Comparison of ENCODE assay signal across 8 cellular contexts in the genomic region with DNA sequence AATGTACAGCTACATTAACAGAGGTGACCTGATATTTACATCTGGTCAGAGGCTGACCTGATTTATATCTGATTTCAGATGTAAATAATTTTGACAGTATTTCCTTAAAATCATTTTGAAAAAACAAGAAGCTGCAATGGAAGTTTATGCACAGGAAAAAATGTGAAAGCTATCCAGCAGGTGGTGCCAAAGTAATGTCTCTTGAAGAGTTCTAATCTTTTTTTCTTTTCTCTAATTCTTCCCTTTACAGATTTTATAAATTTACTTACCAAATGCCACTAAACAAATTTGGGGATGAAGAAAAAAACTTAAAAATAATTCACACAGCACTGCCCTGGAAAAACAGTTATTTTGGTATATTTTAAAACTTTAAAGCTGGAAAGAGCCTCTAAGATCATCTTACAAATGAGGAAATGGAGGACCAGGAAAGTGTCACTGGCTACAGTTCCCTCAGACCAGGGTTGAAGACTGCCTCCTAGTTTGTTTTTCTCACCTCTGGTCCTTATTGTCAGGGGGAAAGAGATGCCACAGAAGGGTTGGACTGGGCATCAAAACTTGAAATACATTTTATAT. TPM values are rescaled to one million over a fixed set of nuclear protein-coding genes. Genes with fewer than 3 reads are reported as not detected.
DNase-seq lines count a peak whose midpoint lies in the region; ATAC-seq and TF ChIP-seq lines count a peak whose summit lies in the region.

No MANE protein-coding gene starts in this region.

- H3K4me1 Mint-ChIP-seq in stimulated activated naive CD8-positive, alpha-beta T cell treated with anti-CD3 and anti-CD28 coated beads, Interleukin-15, amount 100 ng/mL, for 72 hours: peaks cover 7% of the 10 kb centered on the region
- H3K4me1 Mint-ChIP-seq in activated CD4-positive, alpha-beta T cell treated with anti-CD3 and anti-CD28 coated beads, Interleukin-2, amount 10 ng/mL, durations not matched to agents 7 days and 5 days: no peaks in the 10 kb centered on the region

- peaks cover 7 to 15% of the 10 kb centered on the region in 2 donors for H3K9me3 Mint-ChIP-seq in stimulated activated naive CD8-positive, alpha-beta T cell treated with anti-CD3 and anti-CD28 coated beads, Interleukin-15, amount 100 ng/mL, for 72 hours
- no peaks in the 10 kb centered on the region for H3K9me3 Mint-ChIP-seq in activated CD4-positive, alpha-beta T cell treated with anti-CD3 and anti-CD28 coated beads, Interleukin-2, amount 10 ng/mL, durations not matched to agents 7 days and 5 days

- peak; percentile 47 for DNase-seq in stimulated activated naive CD8-positive, alpha-beta T cell treated with anti-CD3 and anti-CD28 coated beads, Interleukin-15, Interleukin-2, amounts not matched to agents 100 U/mL and 50 U/mL, for 24 hours
- DNase-seq in stimulated activated naive CD8-positive, alpha-beta T cell treated with anti-CD3 and anti-CD28 coated beads, Interleukin-15, amount 100 ng/mL, for 72 hours: no peak
- DNase-seq in NCI-H2081 treated with DMSO at 0.1 percent for 48 hours (lab: John Stamatoyannopoulos, UW) (peak; percentile 18), foreskin fibroblast (peak; percentile 20 to 66), smooth muscle cell of the brain vasculature (ENCODE audit: low read depth, low spot score) (peak; percentile 26), ureter (ENCODE audit: low spot score) (no peak)
- peak; percentile 68 for DNase-seq in activated CD4-positive, alpha-beta T cell treated with anti-CD3 and anti-CD28 coated beads, Interleukin-2, amount 10 ng/mL, durations not matched to agents 7 days and 5 days

- H3K27ac Mint-ChIP-seq in stimulated activated naive CD8-positive, alpha-beta T cell treated with anti-CD3 and anti-CD28 coated beads, Interleukin-15, amount 100 ng/mL, for 72 hours: no peak overlapping the region
- H3K27ac Mint-ChIP-seq in activated CD4-positive, alpha-beta T cell treated with anti-CD3 and anti-CD28 coated beads, Interleukin-2, amount 10 ng/mL, durations not matched to agents 7 days and 5 days: no peak overlapping the region

- ATAC-seq in stimulated activated naive CD8-positive, alpha-beta T cell treated with anti-CD3 and anti-CD28 coated beads, Interleukin-15, Interleukin-2, amounts not matched to agents 100 U/mL and 50 U/mL, for 24 hours: no peak
- ATAC-seq in stimulated activated naive CD8-positive, alpha-beta T cell treated with anti-CD3 and anti-CD28 coated beads, Interleukin-15, amount 100 ng/mL, for 72 hours: no peak
- no peak for ATAC-seq in GM21825 (IDR thresholded peaks at IDR 0.05; ENCODE audit: unreplicated experiment)

- H3K4me3 Mint-ChIP-seq in stimulated activated naive CD8-positive, alpha-beta T cell treated with anti-CD3 and anti-CD28 coated beads, Interleukin-15, amount 100 ng/mL, for 72 hours: no peak overlapping the region
- no peak overlapping the region for H3K4me3 Mint-ChIP-seq in activated CD4-positive, alpha-beta T cell treated with anti-CD3 and anti-CD28 coated beads, Interleukin-2, amount 10 ng/mL, durations not matched to agents 7 days and 5 days

- no peak overlapping the region for H3K4me3 ChIP-seq in foreskin fibroblast (ENCODE audit: low read depth in 1 of 2, low read length in 2 of 2)

- CTCF ChIA-PET in activated CD4-positive, alpha-beta T cell treated with anti-CD3 and anti-CD28 coated beads, Interleukin-2, amount 10 ng/mL, durations not matched to agents 7 days and 5 days (lab: Charles Lee): interaction anchor here (0.7 to 1.6 kb wide), 19 partner anchors 15 to 605 kb away, joined by 3 to 6 read pairs (median 3); partner anchors contain the start of genes FBLN7 and RGPD8

- H3K36me3 Mint-ChIP-seq in activated CD4-positive, alpha-beta T cell treated with anti-CD3 and anti-CD28 coated beads, Interleukin-2, amount 10 ng/mL, durations not matched to agents 7 days and 5 days (ENCODE audit: low read depth): peaks cover 18% of the 10 kb centered on the region

- H3K27me3 Mint-ChIP-seq in stimulated activated naive CD8-positive, alpha-beta T cell treated with anti-CD3 and anti-CD28 coated beads, Interleukin-15, amount 100 ng/mL, for 72 hours: no peaks in the 10 kb centered on the region
- H3K27me3 Mint-ChIP-seq in activated CD4-positive, alpha-beta T cell treated with anti-CD3 and anti-CD28 coated beads, Interleukin-2, amount 10 ng/mL, durations not matched to agents 7 days and 5 days: no peaks in the 10 kb centered on the region

- peak; percentile 51 for TF ChIP-seq CTCF in foreskin fibroblast (IDR thresholded peaks at IDR 0.05; ENCODE audit: low read depth, low read length)

- POLR2A ChIA-PET in activated CD4-positive, alpha-beta T cell treated with anti-CD3 and anti-CD28 coated beads, Interleukin-2, amount 10 ng/mL, durations not matched to agents 7 days and 5 days (lab: Charles Lee): interaction anchor here (0.6 kb wide), 1 partner anchor 83 kb away, joined by 3 read pairs; no protein-coding TSS in a partner anchor

RNA-seq across cellular contexts. Expression of gene FBLN7, which starts 16.4 kb away (rescaled TPM):
- 1 to 10 TPM; 7.9 to 8.3 TPM for total RNA-seq in activated CD4-positive, alpha-beta T cell treated with anti-CD3 and anti-CD28 coated beads, Interleukin-2, amount 10 ng/mL, durations not matched to agents 7 days and 5 days
- total RNA-seq in ureter: 8.9 TPM

Comparison
In these comparisons a context has a peak if more than half of its experiments do, and no peak if none do; other contexts are left out.
1. DNase-seq: peak in stimulated activated naive CD8-positive, alpha-beta T cell treated with anti-CD3 and anti-CD28 coated beads, Interleukin-15, Interleukin-2, amounts not matched to agents 100 U/mL and 50 U/mL, for 24 hours (single experiment), NCI-H2081 treated with DMSO at 0.1 percent for 48 hours (single experiment), activated CD4-positive, alpha-beta T cell treated with anti-CD3 and anti-CD28 coated beads, Interleukin-2, amount 10 ng/mL, durations not matched to agents 7 days and 5 days (single experiment), foreskin fibroblast (2 of 2) and smooth muscle cell of the brain vasculature (single experiment); none in stimulated activated naive CD8-positive, alpha-beta T cell treated with anti-CD3 and anti-CD28 coated beads, Interleukin-15, amount 100 ng/mL, for 72 hours (0 of 2) and ureter (single experiment).